ENCODE assay signal across 34 cellular contexts in genomic region chr15:35693887-35694286, GRCh38.
A peak's percentile ranks its signal among the peaks of the same experiment; 100 is the strongest.
DNase-seq lines count a peak whose midpoint lies in the region; ATAC-seq, FAIRE-seq and TF ChIP-seq lines count a peak whose summit lies in the region.
"Had no signal": no experiment of that assay in that cellular context is flagged by ENCODE, and none has a peak within 500 bp of the region (broad histone marks: within the 10 kb centered on the region; RNA-seq: fewer than 3 reads in every experiment).

No MANE protein-coding gene starts in this region.

- H3K27ac ChIP-seq in astrocyte (ENCODE audit: low read depth, low read length) = peak overlapping the region; percentile 41
- H3K27ac ChIP-seq: left lung, parathyroid adenoma, SK-N-MC had no signal

- peak; percentile 41 for FAIRE-seq in H54 (lab: Jason Lieb, UNC)
- FAIRE-seq in astrocyte (lab: Jason Lieb, UNC) = no peak
- FAIRE-seq: endothelial cell of umbilical vein, TTC549 had no signal

- H3K9me3 ChIP-seq in astrocyte (ENCODE audit: insufficient read depth, low read depth, low read length) = no peaks in the 10 kb centered on the region
- H3K9me3 ChIP-seq: HAP-1, left lung had no signal

- H4K20me1 ChIP-seq in astrocyte (ENCODE audit: insufficient read depth, low read length) = no peaks in the 10 kb centered on the region

- peaks cover 61% of the 10 kb centered on the region for H3K4me1 ChIP-seq in astrocyte (ENCODE audit: insufficient read depth, low read length)

- intact Hi-C loops in left colon (cut with DNase I, micrococcal nuclease) = no loop called here

- H3K27me3 ChIP-seq in astrocyte (ENCODE audit: insufficient read depth, low read length) = no peaks in the 10 kb centered on the region
- H3K27me3 ChIP-seq: left lung had no signal

- no peaks in the 10 kb centered on the region for H3K27me3 Mint-ChIP-seq in astrocyte (ENCODE audit: low read depth, unreplicated experiment)
- H3K27me3 Mint-ChIP-seq in osteocyte (ENCODE audit: unreplicated experiment) = no peaks in the 10 kb centered on the region

- no peaks in the 10 kb centered on the region for H3K9me3 Mint-ChIP-seq in astrocyte (ENCODE audit: unreplicated experiment)
- peaks cover 3% of the 10 kb centered on the region for H3K9me3 Mint-ChIP-seq in osteocyte (ENCODE audit: unreplicated experiment)
- H3K9me3 Mint-ChIP-seq: activated CD4-positive, alpha-beta memory T cell treated with anti-CD3 and anti-CD28 coated beads for 36 hours; activated T-helper 17 cell treated with anti-CD3 and anti-CD28 coated beads, Interleukin-2, amount 50 U/mL, for 72 hours; nephron progenitor cell; stimulated activated memory B cell treated with anti-CD40 and anti-IgM and Interleukin-4, amounts not matched to agents 10 μg/mL and 1 μg/mL and 100 μg/mL, for 72 hours had no signal

- no peak overlapping the region for H3K9ac ChIP-seq in astrocyte (ENCODE audit: low read length)
- H3K9ac ChIP-seq: parathyroid adenoma had no signal

- no peaks in the 10 kb centered on the region for H3K36me3 ChIP-seq in astrocyte (ENCODE audit: insufficient read depth, low read length)
- H3K36me3 ChIP-seq: HAP-1, left lung had no signal

- H3K4me3 Mint-ChIP-seq in astrocyte (ENCODE audit: unreplicated experiment) (no peak overlapping the region), osteocyte (ENCODE audit: unreplicated experiment) (no peak overlapping the region)
- H3K4me3 Mint-ChIP-seq: activated CD4-positive, alpha-beta memory T cell treated with anti-CD3 and anti-CD28 coated beads for 36 hours; activated T-helper 17 cell treated with anti-CD3 and anti-CD28 coated beads, Interleukin-2, amount 50 U/mL, for 72 hours; nephron progenitor cell; stimulated activated memory B cell treated with anti-CD40 and anti-IgM and Interleukin-4, amounts not matched to agents 10 μg/mL and 1 μg/mL and 100 μg/mL, for 72 hours; T-helper 1 cell treated with Interleukin-12 subunit alpha and Interleukin-12 subunit beta and Interleukin-4 antibody, amounts not matched to agents 30 μg/mL and 1 μg/mL, for 36 hours had no signal

- H3K79me2 ChIP-seq in astrocyte (ENCODE audit: insufficient read depth, low read length) = no peaks in the 10 kb centered on the region
- H3K79me2 ChIP-seq: parathyroid adenoma had no signal

- no peaks in the 10 kb centered on the region for H3K36me3 Mint-ChIP-seq in astrocyte (ENCODE audit: low read depth, unreplicated experiment)
- peaks cover 2% of the 10 kb centered on the region for H3K36me3 Mint-ChIP-seq in osteocyte (ENCODE audit: unreplicated experiment)
- H3K36me3 Mint-ChIP-seq: activated CD4-positive, alpha-beta memory T cell treated with anti-CD3 and anti-CD28 coated beads for 36 hours; stimulated activated memory B cell treated with anti-CD40 and anti-IgM and Interleukin-4, amounts not matched to agents 10 μg/mL and 1 μg/mL and 100 μg/mL, for 72 hours had no signal

- H3K27ac Mint-ChIP-seq in astrocyte (ENCODE audit: unreplicated experiment) = peak overlapping the region; percentile 63
- peak overlapping the region; percentile 95 for H3K27ac Mint-ChIP-seq in osteocyte (ENCODE audit: unreplicated experiment)
- H3K27ac Mint-ChIP-seq: activated CD4-positive, alpha-beta memory T cell treated with anti-CD3 and anti-CD28 coated beads for 36 hours; activated T-helper 17 cell treated with anti-CD3 and anti-CD28 coated beads, Interleukin-2, amount 50 U/mL, for 72 hours; nephron progenitor cell; stimulated activated memory B cell treated with anti-CD40 and anti-IgM and Interleukin-4, amounts not matched to agents 10 μg/mL and 1 μg/mL and 100 μg/mL, for 72 hours; T-helper 1 cell treated with Interleukin-12 subunit alpha and Interleukin-12 subunit beta and Interleukin-4 antibody, amounts not matched to agents 30 μg/mL and 1 μg/mL, for 36 hours had no signal

- no peak overlapping the region for H2AFZ ChIP-seq in astrocyte (ENCODE audit: low read depth, low read length)
- H2AFZ ChIP-seq: parathyroid adenoma had no signal

- peak overlapping the region; percentile 42 for H3K4me2 ChIP-seq in astrocyte (ENCODE audit: low read length)

- DNase-seq in H54 (ENCODE audit: insufficient read length, low spot score) = no peak
- no peak for DNase-seq in astrocyte (ENCODE audit: low read depth)
- no peak for DNase-seq in left colon
- DNase-seq in osteocyte (ENCODE audit: extremely low spot score, unreplicated experiment) = no peak
- DNase-seq in T-helper 1 cell = no peak
- DNase-seq: activated CD4-positive, alpha-beta memory T cell treated with anti-CD3 and anti-CD28 coated beads for 36 hours; activated naive CD4-positive, alpha-beta T cell treated with anti-CD3 and anti-CD28 coated beads, Interleukin-2, amount 50 U/mL, for 16 hours; amygdala; C1 segment of cervical spinal cord; cerebellar nuclear complex; COR-L47; DND-41; glutamatergic neuron; left lung; midbrain; MM.1S; NCI-H2081 treated with DMSO at 0.1 percent for 48 hours; NCI-H748 treated with DMSO at 0.1 percent for 48 hours; nephron progenitor cell; stimulated activated CD4-positive, alpha-beta T cell treated with anti-CD3 and anti-CD28 coated beads, Interleukin-4, amount 100 ng/mL, for 4 hours had no signal

- TF ChIP-seq POLR2A in H54 (IDR thresholded peaks at IDR 0.05; ENCODE audit: low read depth, low read length) = no peak

- H3K4me1 Mint-ChIP-seq in astrocyte (ENCODE audit: low read depth, unreplicated experiment) = peaks cover 70% of the 10 kb centered on the region
- H3K4me1 Mint-ChIP-seq in osteocyte (ENCODE audit: unreplicated experiment) = peaks cover 71% of the 10 kb centered on the region
- H3K4me1 Mint-ChIP-seq: activated T-helper 17 cell treated with anti-CD3 and anti-CD28 coated beads, Interleukin-2, amount 50 U/mL, for 72 hours; stimulated activated memory B cell treated with anti-CD40 and anti-IgM and Interleukin-4, amounts not matched to agents 10 μg/mL and 1 μg/mL and 100 μg/mL, for 72 hours had no signal

- ATAC-seq in left colon (peak; percentile 73), GM21723 (IDR thresholded peaks at IDR 0.05; ENCODE audit: unreplicated experiment) (no peak), HG02840 (IDR thresholded peaks at IDR 0.05; ENCODE audit: low FRiP score, unreplicated experiment) (no peak), GM21367 (IDR thresholded peaks at IDR 0.05; ENCODE audit: unreplicated experiment) (no peak)
- ATAC-seq: activated CD4-positive, CD25-positive, alpha-beta regulatory T cell treated with anti-CD3 and anti-CD28 coated beads, Interleukin-2, amount 50 U/mL, for 24 hours; activated T-helper 17 cell treated with anti-CD3 and anti-CD28 coated beads, Interleukin-2, amount 50 U/mL, for 72 hours; K562; left lung; sciatic nerve; stimulated activated memory B cell treated with anti-CD40 and anti-IgM and Interleukin-4, amounts not matched to agents 10 μg/mL and 1 μg/mL and 100 μg/mL, for 72 hours had no signal

- no peak for TF ChIP-seq CTCF in astrocyte (IDR thresholded peaks at IDR 0.05; ENCODE audit: insufficient read depth, low read depth, low read length)
- no peak for TF ChIP-seq CTCF in osteocyte (IDR thresholded peaks at IDR 0.05)

- H3K4me3 ChIP-seq in astrocyte (ENCODE audit: insufficient read depth, low read depth, low read length) = no peak overlapping the region
- H3K4me3 ChIP-seq: HAP-1, K562, left lung, SK-N-MC had no signal
